In the genomic region with DNA sequence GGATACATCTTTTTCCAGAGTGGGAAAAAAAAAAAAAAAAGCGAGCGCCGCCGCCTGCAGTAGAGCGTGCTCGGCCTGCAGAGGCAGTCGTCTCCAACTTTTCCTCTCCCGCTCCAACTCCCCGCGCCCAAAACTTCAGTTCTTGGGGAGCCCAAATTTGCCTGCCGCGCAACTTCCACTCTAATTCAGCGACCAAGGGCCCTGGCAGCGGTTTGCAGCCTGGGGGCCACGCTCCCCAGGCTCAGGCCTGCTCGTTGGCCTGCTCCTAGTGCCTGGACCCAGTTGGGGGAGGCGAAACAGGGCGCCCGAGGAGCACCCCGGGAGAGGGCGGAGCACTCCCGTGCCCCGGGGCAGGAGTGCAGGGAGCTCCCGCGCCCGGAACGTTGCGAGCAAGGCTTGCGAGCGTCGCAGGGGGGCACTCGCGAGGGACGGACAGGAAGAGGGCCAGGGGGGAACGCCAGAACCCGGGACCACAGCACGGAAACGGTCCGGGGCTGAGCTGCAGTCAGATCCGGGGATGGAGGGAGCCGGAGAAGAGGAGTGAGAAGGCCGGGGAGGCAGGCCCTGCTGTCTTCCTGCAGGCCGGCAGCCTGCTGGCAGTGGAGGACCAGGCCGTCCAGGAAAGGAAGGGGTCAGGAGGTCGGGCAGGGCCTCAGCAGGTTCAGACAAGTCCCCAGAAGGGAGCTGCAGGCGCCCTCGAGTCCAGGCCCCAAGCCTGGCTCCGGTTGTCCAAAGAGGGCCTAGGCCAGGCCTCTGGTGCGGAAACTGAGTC, we compare ENCODE assay signal across 1 cellular context.
TF ChIP-seq lines count a peak whose summit lies in the region.

A gene with protein sequence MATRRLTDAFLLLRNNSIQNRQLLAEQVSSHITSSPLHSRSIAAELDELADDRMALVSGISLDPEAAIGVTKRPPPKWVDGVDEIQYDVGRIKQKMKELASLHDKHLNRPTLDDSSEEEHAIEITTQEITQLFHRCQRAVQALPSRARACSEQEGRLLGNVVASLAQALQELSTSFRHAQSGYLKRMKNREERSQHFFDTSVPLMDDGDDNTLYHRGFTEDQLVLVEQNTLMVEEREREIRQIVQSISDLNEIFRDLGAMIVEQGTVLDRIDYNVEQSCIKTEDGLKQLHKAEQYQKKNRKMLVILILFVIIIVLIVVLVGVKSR (plus strand): TSS at position 508 of the 772 bp plus-strand sequence. CDS start 724 bp downstream, outside the sequence.

TF ChIP-seq in K562, 482 proteins besides CTCF, POLR2A, EP300 and RAD21 (continued from another document and continues in another):
- no peak for TF ChIP-seq HNRNPH1 (optimal IDR thresholded peaks at IDR 0.05; ENCODE audit: low read depth, low read length)
- TF ChIP-seq, protein P1, sequence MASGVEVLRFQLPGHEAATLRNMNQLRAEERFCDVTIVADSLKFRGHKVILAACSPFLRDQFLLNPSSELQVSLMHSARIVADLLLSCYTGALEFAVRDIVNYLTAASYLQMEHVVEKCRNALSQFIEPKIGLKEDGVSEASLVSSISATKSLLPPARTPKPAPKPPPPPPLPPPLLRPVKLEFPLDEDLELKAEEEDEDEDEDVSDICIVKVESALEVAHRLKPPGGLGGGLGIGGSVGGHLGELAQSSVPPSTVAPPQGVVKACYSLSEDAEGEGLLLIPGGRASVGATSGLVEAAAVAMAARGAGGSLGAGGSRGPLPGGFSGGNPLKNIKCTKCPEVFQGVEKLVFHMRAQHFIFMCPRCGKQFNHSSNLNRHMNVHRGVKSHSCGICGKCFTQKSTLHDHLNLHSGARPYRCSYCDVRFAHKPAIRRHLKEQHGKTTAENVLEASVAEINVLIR (CRISPR knock-in tag; IDR thresholded peaks at IDR 0.05), result no peak; the same call in 1 of the 2 replicates
- peak; percentile 89; the same call in 1 of the 2 replicates for TF ChIP-seq OTX1 (CRISPR knock-in tag; IDR thresholded peaks at IDR 0.05)
- peak; percentile 80; the same call in 1 of the 2 replicates for TF ChIP-seq CBX5 (IDR thresholded peaks at IDR 0.05; ENCODE audit: borderline replicate concordance, low read depth)
- TF ChIP-seq NFATC3 (IDR thresholded peaks at IDR 0.05), result no peak
- TF ChIP-seq, protein P2, sequence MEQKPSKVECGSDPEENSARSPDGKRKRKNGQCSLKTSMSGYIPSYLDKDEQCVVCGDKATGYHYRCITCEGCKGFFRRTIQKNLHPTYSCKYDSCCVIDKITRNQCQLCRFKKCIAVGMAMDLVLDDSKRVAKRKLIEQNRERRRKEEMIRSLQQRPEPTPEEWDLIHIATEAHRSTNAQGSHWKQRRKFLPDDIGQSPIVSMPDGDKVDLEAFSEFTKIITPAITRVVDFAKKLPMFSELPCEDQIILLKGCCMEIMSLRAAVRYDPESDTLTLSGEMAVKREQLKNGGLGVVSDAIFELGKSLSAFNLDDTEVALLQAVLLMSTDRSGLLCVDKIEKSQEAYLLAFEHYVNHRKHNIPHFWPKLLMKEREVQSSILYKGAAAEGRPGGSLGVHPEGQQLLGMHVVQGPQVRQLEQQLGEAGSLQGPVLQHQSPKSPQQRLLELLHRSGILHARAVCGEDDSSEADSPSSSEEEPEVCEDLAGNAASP (IDR thresholded peaks at IDR 0.05), result no peak
- TF ChIP-seq PRMT5 (CRISPR knock-in tag; IDR thresholded peaks at IDR 0.05), result no peak
- TF ChIP-seq HOXB6 (CRISPR knock-in tag; IDR thresholded peaks at IDR 0.05; ENCODE audit: borderline replicate concordance), result no peak
- TF ChIP-seq ZNF217 (CRISPR knock-in tag; IDR thresholded peaks at IDR 0.05), result no peak
- peak; percentile 92 for TF ChIP-seq TBP (optimal IDR thresholded peaks at IDR 0.05; ENCODE audit: low read depth, low read length)
- peak; percentile 99 for TF ChIP-seq DIDO1 (tag; IDR thresholded peaks at IDR 0.05; ENCODE audit: low read depth)
- TF ChIP-seq, protein P3, sequence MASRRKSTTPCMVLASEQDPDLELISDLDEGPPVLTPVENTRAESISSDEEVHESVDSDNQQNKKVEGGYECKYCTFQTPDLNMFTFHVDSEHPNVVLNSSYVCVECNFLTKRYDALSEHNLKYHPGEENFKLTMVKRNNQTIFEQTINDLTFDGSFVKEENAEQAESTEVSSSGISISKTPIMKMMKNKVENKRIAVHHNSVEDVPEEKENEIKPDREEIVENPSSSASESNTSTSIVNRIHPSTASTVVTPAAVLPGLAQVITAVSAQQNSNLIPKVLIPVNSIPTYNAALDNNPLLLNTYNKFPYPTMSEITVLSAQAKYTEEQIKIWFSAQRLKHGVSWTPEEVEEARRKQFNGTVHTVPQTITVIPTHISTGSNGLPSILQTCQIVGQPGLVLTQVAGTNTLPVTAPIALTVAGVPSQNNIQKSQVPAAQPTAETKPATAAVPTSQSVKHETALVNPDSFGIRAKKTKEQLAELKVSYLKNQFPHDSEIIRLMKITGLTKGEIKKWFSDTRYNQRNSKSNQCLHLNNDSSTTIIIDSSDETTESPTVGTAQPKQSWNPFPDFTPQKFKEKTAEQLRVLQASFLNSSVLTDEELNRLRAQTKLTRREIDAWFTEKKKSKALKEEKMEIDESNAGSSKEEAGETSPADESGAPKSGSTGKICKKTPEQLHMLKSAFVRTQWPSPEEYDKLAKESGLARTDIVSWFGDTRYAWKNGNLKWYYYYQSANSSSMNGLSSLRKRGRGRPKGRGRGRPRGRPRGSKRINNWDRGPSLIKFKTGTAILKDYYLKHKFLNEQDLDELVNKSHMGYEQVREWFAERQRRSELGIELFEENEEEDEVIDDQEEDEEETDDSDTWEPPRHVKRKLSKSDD (conservative IDR thresholded peaks at IDR 0.05; ENCODE audit: low read length), result peak; percentile 80; the same call in 1 of the 2 replicates
- TF ChIP-seq, protein P4, sequence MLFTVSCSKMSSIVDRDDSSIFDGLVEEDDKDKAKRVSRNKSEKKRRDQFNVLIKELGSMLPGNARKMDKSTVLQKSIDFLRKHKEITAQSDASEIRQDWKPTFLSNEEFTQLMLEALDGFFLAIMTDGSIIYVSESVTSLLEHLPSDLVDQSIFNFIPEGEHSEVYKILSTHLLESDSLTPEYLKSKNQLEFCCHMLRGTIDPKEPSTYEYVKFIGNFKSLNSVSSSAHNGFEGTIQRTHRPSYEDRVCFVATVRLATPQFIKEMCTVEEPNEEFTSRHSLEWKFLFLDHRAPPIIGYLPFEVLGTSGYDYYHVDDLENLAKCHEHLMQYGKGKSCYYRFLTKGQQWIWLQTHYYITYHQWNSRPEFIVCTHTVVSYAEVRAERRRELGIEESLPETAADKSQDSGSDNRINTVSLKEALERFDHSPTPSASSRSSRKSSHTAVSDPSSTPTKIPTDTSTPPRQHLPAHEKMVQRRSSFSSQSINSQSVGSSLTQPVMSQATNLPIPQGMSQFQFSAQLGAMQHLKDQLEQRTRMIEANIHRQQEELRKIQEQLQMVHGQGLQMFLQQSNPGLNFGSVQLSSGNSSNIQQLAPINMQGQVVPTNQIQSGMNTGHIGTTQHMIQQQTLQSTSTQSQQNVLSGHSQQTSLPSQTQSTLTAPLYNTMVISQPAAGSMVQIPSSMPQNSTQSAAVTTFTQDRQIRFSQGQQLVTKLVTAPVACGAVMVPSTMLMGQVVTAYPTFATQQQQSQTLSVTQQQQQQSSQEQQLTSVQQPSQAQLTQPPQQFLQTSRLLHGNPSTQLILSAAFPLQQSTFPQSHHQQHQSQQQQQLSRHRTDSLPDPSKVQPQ (CRISPR knock-in tag; IDR thresholded peaks at IDR 0.05; ENCODE audit: borderline replicate concordance), result no peak
- no peak for TF ChIP-seq ZNF274 (IDR thresholded peaks at IDR 0.05; ENCODE audit: borderline replicate concordance, low read depth, low read length)
- no peak for TF ChIP-seq ZNF431 (CRISPR knock-in tag; IDR thresholded peaks at IDR 0.05)
- no peak for TF ChIP-seq SPI1 (IDR thresholded peaks at IDR 0.05; ENCODE audit: borderline replicate concordance, low read depth, low read length)
- no peak for TF ChIP-seq EZH2 (IDR thresholded peaks at IDR 0.05; ENCODE audit: borderline replicate concordance, low read depth, low read length)
- no peak for TF ChIP-seq MECOM (CRISPR knock-in tag; IDR thresholded peaks at IDR 0.05)
- TF ChIP-seq SMAD4 (CRISPR knock-in tag; conservative IDR thresholded peaks at IDR 0.05), result peak; percentile 64
- no peak for TF ChIP-seq CEBPG (CRISPR knock-in tag; IDR thresholded peaks at IDR 0.05)
- no peak for TF ChIP-seq CEBPG (tag; conservative IDR thresholded peaks at IDR 0.05 in 1 of 2, IDR thresholded peaks at IDR 0.05 in 1 of 2)
- TF ChIP-seq, protein P5, sequence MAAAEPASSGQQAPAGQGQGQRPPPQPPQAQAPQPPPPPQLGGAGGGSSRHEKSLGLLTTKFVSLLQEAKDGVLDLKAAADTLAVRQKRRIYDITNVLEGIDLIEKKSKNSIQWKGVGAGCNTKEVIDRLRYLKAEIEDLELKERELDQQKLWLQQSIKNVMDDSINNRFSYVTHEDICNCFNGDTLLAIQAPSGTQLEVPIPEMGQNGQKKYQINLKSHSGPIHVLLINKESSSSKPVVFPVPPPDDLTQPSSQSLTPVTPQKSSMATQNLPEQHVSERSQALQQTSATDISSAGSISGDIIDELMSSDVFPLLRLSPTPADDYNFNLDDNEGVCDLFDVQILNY (CRISPR knock-in tag; IDR thresholded peaks at IDR 0.05), result 0 out of 2 replicates have a peak, but pooled peaks have one; percentile 57
- peak in 1 of 2 experiments; percentile 96; a peak in 2 of 4 replicates for TF ChIP-seq MCM7 (IDR thresholded peaks at IDR 0.05)
- TF ChIP-seq, protein P6, sequence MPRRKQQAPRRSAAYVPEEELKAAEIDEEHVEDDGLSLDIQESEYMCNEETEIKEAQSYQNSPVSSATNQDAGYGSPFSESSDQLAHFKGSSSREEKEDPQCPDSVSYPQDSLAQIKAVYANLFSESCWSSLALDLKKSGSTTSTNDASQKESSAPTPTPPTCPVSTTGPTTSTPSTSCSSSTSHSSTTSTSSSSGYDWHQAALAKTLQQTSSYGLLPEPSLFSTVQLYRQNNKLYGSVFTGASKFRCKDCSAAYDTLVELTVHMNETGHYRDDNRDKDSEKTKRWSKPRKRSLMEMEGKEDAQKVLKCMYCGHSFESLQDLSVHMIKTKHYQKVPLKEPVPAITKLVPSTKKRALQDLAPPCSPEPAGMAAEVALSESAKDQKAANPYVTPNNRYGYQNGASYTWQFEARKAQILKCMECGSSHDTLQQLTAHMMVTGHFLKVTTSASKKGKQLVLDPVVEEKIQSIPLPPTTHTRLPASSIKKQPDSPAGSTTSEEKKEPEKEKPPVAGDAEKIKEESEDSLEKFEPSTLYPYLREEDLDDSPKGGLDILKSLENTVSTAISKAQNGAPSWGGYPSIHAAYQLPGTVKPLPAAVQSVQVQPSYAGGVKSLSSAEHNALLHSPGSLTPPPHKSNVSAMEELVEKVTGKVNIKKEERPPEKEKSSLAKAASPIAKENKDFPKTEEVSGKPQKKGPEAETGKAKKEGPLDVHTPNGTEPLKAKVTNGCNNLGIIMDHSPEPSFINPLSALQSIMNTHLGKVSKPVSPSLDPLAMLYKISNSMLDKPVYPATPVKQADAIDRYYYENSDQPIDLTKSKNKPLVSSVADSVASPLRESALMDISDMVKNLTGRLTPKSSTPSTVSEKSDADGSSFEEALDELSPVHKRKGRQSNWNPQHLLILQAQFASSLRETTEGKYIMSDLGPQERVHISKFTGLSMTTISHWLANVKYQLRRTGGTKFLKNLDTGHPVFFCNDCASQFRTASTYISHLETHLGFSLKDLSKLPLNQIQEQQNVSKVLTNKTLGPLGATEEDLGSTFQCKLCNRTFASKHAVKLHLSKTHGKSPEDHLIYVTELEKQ (CRISPR knock-in tag; IDR thresholded peaks at IDR 0.05), result no peak
- TF ChIP-seq, protein P7, sequence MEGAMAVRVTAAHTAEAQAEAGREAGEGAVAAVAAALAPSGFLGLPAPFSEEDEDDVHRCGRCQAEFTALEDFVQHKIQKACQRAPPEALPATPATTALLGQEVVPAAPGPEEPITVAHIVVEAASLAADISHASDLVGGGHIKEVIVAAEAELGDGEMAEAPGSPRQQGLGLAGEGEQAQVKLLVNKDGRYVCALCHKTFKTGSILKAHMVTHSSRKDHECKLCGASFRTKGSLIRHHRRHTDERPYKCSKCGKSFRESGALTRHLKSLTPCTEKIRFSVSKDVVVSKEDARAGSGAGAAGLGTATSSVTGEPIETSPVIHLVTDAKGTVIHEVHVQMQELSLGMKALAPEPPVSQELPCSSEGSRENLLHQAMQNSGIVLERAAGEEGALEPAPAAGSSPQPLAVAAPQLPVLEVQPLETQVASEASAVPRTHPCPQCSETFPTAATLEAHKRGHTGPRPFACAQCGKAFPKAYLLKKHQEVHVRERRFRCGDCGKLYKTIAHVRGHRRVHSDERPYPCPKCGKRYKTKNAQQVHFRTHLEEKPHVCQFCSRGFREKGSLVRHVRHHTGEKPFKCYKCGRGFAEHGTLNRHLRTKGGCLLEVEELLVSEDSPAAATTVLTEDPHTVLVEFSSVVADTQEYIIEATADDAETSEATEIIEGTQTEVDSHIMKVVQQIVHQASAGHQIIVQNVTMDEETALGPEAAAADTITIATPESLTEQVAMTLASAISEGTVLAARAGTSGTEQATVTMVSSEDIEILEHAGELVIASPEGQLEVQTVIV (CRISPR knock-in tag; IDR thresholded peaks at IDR 0.05; ENCODE audit: borderline replicate concordance), result no peak; the same call in 1 of the 2 replicates
- TF ChIP-seq PTTG1 (tag; IDR thresholded peaks at IDR 0.05; ENCODE audit: low read depth), result no peak
- TF ChIP-seq LARP7 (IDR thresholded peaks at IDR 0.05), result 0 out of 2 replicates have a peak, but pooled peaks have one; percentile 31
- TF ChIP-seq, protein P8, sequence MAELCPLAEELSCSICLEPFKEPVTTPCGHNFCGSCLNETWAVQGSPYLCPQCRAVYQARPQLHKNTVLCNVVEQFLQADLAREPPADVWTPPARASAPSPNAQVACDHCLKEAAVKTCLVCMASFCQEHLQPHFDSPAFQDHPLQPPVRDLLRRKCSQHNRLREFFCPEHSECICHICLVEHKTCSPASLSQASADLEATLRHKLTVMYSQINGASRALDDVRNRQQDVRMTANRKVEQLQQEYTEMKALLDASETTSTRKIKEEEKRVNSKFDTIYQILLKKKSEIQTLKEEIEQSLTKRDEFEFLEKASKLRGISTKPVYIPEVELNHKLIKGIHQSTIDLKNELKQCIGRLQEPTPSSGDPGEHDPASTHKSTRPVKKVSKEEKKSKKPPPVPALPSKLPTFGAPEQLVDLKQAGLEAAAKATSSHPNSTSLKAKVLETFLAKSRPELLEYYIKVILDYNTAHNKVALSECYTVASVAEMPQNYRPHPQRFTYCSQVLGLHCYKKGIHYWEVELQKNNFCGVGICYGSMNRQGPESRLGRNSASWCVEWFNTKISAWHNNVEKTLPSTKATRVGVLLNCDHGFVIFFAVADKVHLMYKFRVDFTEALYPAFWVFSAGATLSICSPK (IDR thresholded peaks at IDR 0.05; ENCODE audit: borderline replicate concordance), result no peak
- TF ChIP-seq TFAM (CRISPR knock-in tag; conservative IDR thresholded peaks at IDR 0.05), result no peak
- TF ChIP-seq BCOR (IDR thresholded peaks at IDR 0.05), result peak; percentile 85
- TF ChIP-seq, protein P9, sequence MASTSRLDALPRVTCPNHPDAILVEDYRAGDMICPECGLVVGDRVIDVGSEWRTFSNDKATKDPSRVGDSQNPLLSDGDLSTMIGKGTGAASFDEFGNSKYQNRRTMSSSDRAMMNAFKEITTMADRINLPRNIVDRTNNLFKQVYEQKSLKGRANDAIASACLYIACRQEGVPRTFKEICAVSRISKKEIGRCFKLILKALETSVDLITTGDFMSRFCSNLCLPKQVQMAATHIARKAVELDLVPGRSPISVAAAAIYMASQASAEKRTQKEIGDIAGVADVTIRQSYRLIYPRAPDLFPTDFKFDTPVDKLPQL (IDR thresholded peaks at IDR 0.05; ENCODE audit: extremely low read depth, insufficient read length), result no peak
- 0 out of 2 replicates have a peak, but pooled peaks have one; percentile 80 for TF ChIP-seq SMAD3 (CRISPR knock-in tag; conservative IDR thresholded peaks at IDR 0.05)
- TF ChIP-seq ZNF644 (tag; IDR thresholded peaks at IDR 0.05; ENCODE audit: low read depth), result peak; percentile 73; the same call in 1 of the 2 replicates
- peak; percentile 78 for TF ChIP-seq JUND (IDR thresholded peaks at IDR 0.05; ENCODE audit: borderline replicate concordance, low read depth, low read length)
- peak; percentile 67; the same call in 1 of the 3 replicates for TF ChIP-seq JUND (tag; IDR thresholded peaks at IDR 0.05; ENCODE audit: borderline replicate concordance, low read depth, low read length)
- TF ChIP-seq PHF21A (IDR thresholded peaks at IDR 0.05; ENCODE audit: borderline replicate concordance, low read depth), result peak; percentile 88; the same call in 1 of the 2 replicates
- no peak for TF ChIP-seq PYGO2 (tag; IDR thresholded peaks at IDR 0.05)
